ENCODE assay signal across 8 cellular contexts in the genomic region with DNA sequence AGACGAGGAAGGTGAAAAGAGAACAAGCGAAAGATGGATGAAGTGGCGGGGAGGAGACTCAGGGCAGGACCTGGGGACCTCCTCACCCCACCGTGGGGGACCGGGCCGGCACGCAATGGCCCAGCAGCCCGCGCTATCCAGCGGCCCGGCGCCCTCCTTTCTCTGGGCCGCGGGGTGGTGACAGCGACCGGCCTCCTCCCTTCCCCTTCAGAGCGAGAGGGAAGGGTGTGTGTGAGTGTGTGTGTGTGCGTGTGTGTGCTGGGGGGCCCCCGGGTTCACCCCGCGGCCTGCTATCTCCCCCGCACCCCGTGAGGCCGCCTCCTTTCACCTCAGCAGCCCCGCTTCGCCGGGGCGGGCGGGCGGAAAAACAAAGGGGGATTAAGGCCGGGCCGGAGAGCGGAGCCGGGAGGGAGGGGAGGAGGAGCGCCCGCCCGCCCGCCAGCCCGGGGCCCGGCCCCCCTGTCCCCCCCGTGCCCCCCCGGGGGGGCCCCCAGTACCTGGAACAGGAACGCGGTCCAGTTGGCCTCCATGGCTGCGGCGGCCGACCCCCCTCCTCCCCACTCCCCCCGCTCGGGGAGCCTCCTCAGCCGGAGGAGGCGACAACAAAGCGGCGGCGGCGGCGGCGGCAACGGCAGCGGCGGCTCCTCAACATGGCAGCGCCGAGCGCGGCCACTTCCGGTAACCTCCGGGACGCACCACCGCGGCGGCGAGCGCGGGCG. TPM values are rescaled to one million over a fixed set of nuclear protein-coding genes. Genes with fewer than 3 reads are reported as not detected.
DNase-seq lines count a peak whose midpoint lies in the region; ATAC-seq lines count a peak whose summit lies in the region.

Gene VEZF1, minus strand, starts transcription at position 673 of the 719 bp plus-strand sequence. Its CDS starts 143 bp downstream, at position 530.

- peaks cover 56% of the 10 kb centered on the region for H3K4me1 Mint-ChIP-seq in activated CD4-positive, alpha-beta memory T cell treated with anti-CD3 and anti-CD28 coated beads for 36 hours (ENCODE audit: low read depth)

- peak within 1 kb of the TSS; percentile 89 for H3K4me3 Mint-ChIP-seq in activated CD4-positive, alpha-beta memory T cell treated with anti-CD3 and anti-CD28 coated beads for 36 hours

- DNase-seq in 8988T, result peak; percentile 68
- peak; percentile 73 for DNase-seq in NCI-H226
- DNase-seq in activated CD4-positive, alpha-beta memory T cell treated with anti-CD3 and anti-CD28 coated beads for 36 hours, result peak; percentile 82
- peak; percentile 68 to 73 for DNase-seq in lung microvascular endothelial cell (ENCODE audit: low read depth in 2 of 2)
- DNase-seq in stimulated activated CD4-positive, alpha-beta T cell treated with anti-CD3 and anti-CD28 coated beads, TNF-alpha, amount 100 ng/mL, for 4 hours (ENCODE audit: low read depth in 3 of 3), result peak; percentile 16 to 63 (median 47)

- peak within 1 kb of the TSS; percentile 96 for H3K27ac ChIP-seq in ectodermal cell (ENCODE audit: insufficient read depth, low read depth, low read length, poor library complexity, severe bottlenecking)

- 0 to 1% methylated on average over 70 to 72 of the region's 74 CpGs for whole genome bisulfite sequencing in ectodermal cell, 2 experiments

- H3K9me3 ChIP-seq in ectodermal cell (ENCODE audit: control insufficient read depth, low read length), result no peaks in the 10 kb centered on the region

- no peaks in the 10 kb centered on the region for H3K27me3 Mint-ChIP-seq in activated CD4-positive, alpha-beta memory T cell treated with anti-CD3 and anti-CD28 coated beads for 36 hours

- H3K9me3 Mint-ChIP-seq in activated CD4-positive, alpha-beta memory T cell treated with anti-CD3 and anti-CD28 coated beads for 36 hours, result no peaks in the 10 kb centered on the region

- peaks cover 5% of the 10 kb centered on the region for H3K36me3 ChIP-seq in ectodermal cell (ENCODE audit: control insufficient read depth, insufficient read depth, low read length)

- H3K4me3 ChIP-seq in ectodermal cell (ENCODE audit: insufficient read depth, low read depth, low read length), result peak within 1 kb of the TSS; percentile 92

- H3K27me3 ChIP-seq in ectodermal cell (ENCODE audit: control insufficient read depth, insufficient read depth, low read length, poor library complexity, severe bottlenecking), result no peaks in the 10 kb centered on the region

- ATAC-seq in GM18498 (IDR thresholded peaks at IDR 0.05; ENCODE audit: unreplicated experiment) (peak; percentile 70), HG02981 (IDR thresholded peaks at IDR 0.05; ENCODE audit: unreplicated experiment) (peak; percentile 61)

- H3K36me3 Mint-ChIP-seq in activated CD4-positive, alpha-beta memory T cell treated with anti-CD3 and anti-CD28 coated beads for 36 hours, result no peaks in the 10 kb centered on the region

- CTCF ChIA-PET in activated CD4-positive, alpha-beta memory T cell treated with anti-CD3 and anti-CD28 coated beads for 36 hours (lab: Charles Lee), result interaction anchor here (0.8 to 2.7 kb wide), 7 partner anchors 8 to 126 kb away, joined by 3 to 14 read pairs (median 5); no protein-coding TSS in a partner anchor

- peaks cover 24% of the 10 kb centered on the region for H3K4me1 ChIP-seq in ectodermal cell (ENCODE audit: control insufficient read depth, insufficient read depth, low read length)

- intact Hi-C loops in activated CD4-positive, alpha-beta memory T cell treated with anti-CD3 and anti-CD28 coated beads for 36 hours (cut with micrococcal nuclease), result loop anchor here (1.0 to 5.0 kb wide), 4 partner anchors 8 to 137 kb away; partner anchors contain the start of genes DYNLL2, MRPS23 and SRSF1

- peak within 1 kb of the TSS; percentile 87 for H3K27ac Mint-ChIP-seq in activated CD4-positive, alpha-beta memory T cell treated with anti-CD3 and anti-CD28 coated beads for 36 hours

- POLR2A ChIA-PET in activated CD4-positive, alpha-beta memory T cell treated with anti-CD3 and anti-CD28 coated beads for 36 hours (lab: Charles Lee), result interaction anchor here (0.9 to 2.8 kb wide), 10 partner anchors 9 to 357 kb away, joined by 3 to 26 read pairs (median 4); partner anchors contain the start of gene SRSF1

RNA-seq across cellular contexts. Expression of gene VEZF1, which starts in this region (rescaled TPM):
- total RNA-seq in activated CD4-positive, alpha-beta memory T cell treated with anti-CD3 and anti-CD28 coated beads for 36 hours, result 10 to 100 TPM; 26.8 to 29.8 TPM
- polyA plus RNA-seq in ectodermal cell (2013, experiment 1 of 4), result 87.5 TPM
- 94.7 TPM for polyA plus RNA-seq in ectodermal cell (2013, experiment 2 of 4)
- 92.3 TPM for polyA plus RNA-seq in ectodermal cell (2013, experiment 3 of 4)
- 95.9 TPM for polyA plus RNA-seq in ectodermal cell (2013, experiment 4 of 4)
- total RNA-seq in lung microvascular endothelial cell, result 18.7 and 23.0 TPM in 2 replicates

Comparison
In these comparisons a context has a peak if more than half of its experiments do, and no peak if none do; other contexts are left out.
1. Peak in every context shown above with its lines: DNase-seq, ATAC-seq, H3K4me3 ChIP-seq and H3K27ac ChIP-seq.